10 cellular contexts compared by ENCODE assay signal in genomic region chr18:5239447-5239846, GRCh38. TPM values are rescaled to one million over a fixed set of nuclear protein-coding genes. Genes with fewer than 3 reads are reported as not detected.
DNase-seq lines count a peak whose midpoint lies in the region; ATAC-seq and FAIRE-seq lines count a peak whose summit lies in the region.
"Had no signal": no experiment of that assay in that cellular context is flagged by ENCODE, and none has a peak within 500 bp of the region (broad histone marks: within the 10 kb centered on the region; RNA-seq: fewer than 3 reads in every experiment).

No MANE protein-coding gene starts in this region.

- CTCF ChIA-PET in activated CD4-positive, alpha-beta memory T cell treated with anti-CD3 and anti-CD28 coated beads for 36 hours (lab: Charles Lee): no interaction called here

- peaks cover 30% of the 10 kb centered on the region for H3K4me1 Mint-ChIP-seq in activated CD4-positive, alpha-beta T cell treated with anti-CD3 and anti-CD28 coated beads, Interleukin-2, amount 10 ng/mL, durations not matched to agents 24 days and 14 days
- peaks cover 27% of the 10 kb centered on the region for H3K4me1 Mint-ChIP-seq in activated CD4-positive, alpha-beta memory T cell treated with anti-CD3 and anti-CD28 coated beads for 36 hours (ENCODE audit: low read depth)
- peaks cover 7 to 39% of the 10 kb centered on the region in 2 donors for H3K4me1 Mint-ChIP-seq in stimulated activated naive B cell treated with anti-CD40 and anti-IgM and Interleukin-4, amounts not matched to agents 10 μg/mL and 1 μg/mL and 100 μg/mL, for 72 hours

- ATAC-seq in stimulated activated naive B cell treated with anti-CD40 and anti-IgM and Interleukin-4, amounts not matched to agents 10 μg/mL and 1 μg/mL and 100 μg/mL, for 72 hours (replicated peaks): no peak

- H3K36me3 ChIP-seq in iPS-15b (ENCODE audit: control insufficient read depth, insufficient read depth, low read length): no peaks in the 10 kb centered on the region

- H3K9me3 Mint-ChIP-seq in activated CD4-positive, alpha-beta T cell treated with anti-CD3 and anti-CD28 coated beads, Interleukin-2, amount 10 ng/mL, durations not matched to agents 24 days and 14 days: no peaks in the 10 kb centered on the region
- H3K9me3 Mint-ChIP-seq in activated CD4-positive, alpha-beta memory T cell treated with anti-CD3 and anti-CD28 coated beads for 36 hours: no peaks in the 10 kb centered on the region
- H3K9me3 Mint-ChIP-seq in stimulated activated naive B cell treated with anti-CD40 and anti-IgM and Interleukin-4, amounts not matched to agents 10 μg/mL and 1 μg/mL and 100 μg/mL, for 72 hours: no peaks in the 10 kb centered on the region

- no peak for DNase-seq in activated CD4-positive, alpha-beta T cell treated with anti-CD3 and anti-CD28 coated beads, Interleukin-2, amount 10 ng/mL, durations not matched to agents 24 days and 14 days
- DNase-seq in activated CD4-positive, alpha-beta T cell treated with anti-CD3 and anti-CD28 coated beads, Interleukin-2, amount 50 U/mL, for 4 hours: no peak
- DNase-seq in activated CD4-positive, alpha-beta memory T cell treated with anti-CD3 and anti-CD28 coated beads for 36 hours: no peak
- no peak for DNase-seq in stimulated activated naive B cell treated with anti-CD40 and anti-IgM and Interleukin-4, amounts not matched to agents 10 μg/mL and 1 μg/mL and 100 μg/mL, for 72 hours
- no peak for DNase-seq in activated effector memory CD4-positive, alpha-beta T cell treated with Interleukin-2 at 50 U/mL for 16 hours
- DNase-seq in frontal cortex (ENCODE audit: low spot score in 2 of 2) (no peak), medulla oblongata (ENCODE audit: extremely low spot score) (no peak)
- DNase-seq: foreskin melanocyte, NCI-H2171 had no signal

- peaks cover 39% of the 10 kb centered on the region for H3K36me3 Mint-ChIP-seq in activated CD4-positive, alpha-beta T cell treated with anti-CD3 and anti-CD28 coated beads, Interleukin-2, amount 10 ng/mL, durations not matched to agents 24 days and 14 days (ENCODE audit: low read depth)
- H3K36me3 Mint-ChIP-seq in activated CD4-positive, alpha-beta memory T cell treated with anti-CD3 and anti-CD28 coated beads for 36 hours: peaks cover 46% of the 10 kb centered on the region
- peaks cover 26 to 38% of the 10 kb centered on the region in 2 donors for H3K36me3 Mint-ChIP-seq in stimulated activated naive B cell treated with anti-CD40 and anti-IgM and Interleukin-4, amounts not matched to agents 10 μg/mL and 1 μg/mL and 100 μg/mL, for 72 hours

- intact Hi-C loops in activated CD4-positive, alpha-beta T cell treated with anti-CD3 and anti-CD28 coated beads, Interleukin-2, amount 10 ng/mL, durations not matched to agents 24 days and 14 days (cut with micrococcal nuclease): loop anchor here (5.0 kb wide), 1 partner anchor 73 kb away; no protein-coding TSS in a partner anchor
- intact Hi-C loops in activated CD4-positive, alpha-beta memory T cell treated with anti-CD3 and anti-CD28 coated beads for 36 hours (cut with micrococcal nuclease): no loop called here

- H3K27ac Mint-ChIP-seq in activated CD4-positive, alpha-beta T cell treated with anti-CD3 and anti-CD28 coated beads, Interleukin-2, amount 10 ng/mL, durations not matched to agents 24 days and 14 days: peak overlapping the region; percentile 20
- H3K27ac Mint-ChIP-seq in activated CD4-positive, alpha-beta memory T cell treated with anti-CD3 and anti-CD28 coated beads for 36 hours: no peak overlapping the region
- H3K27ac Mint-ChIP-seq in stimulated activated naive B cell treated with anti-CD40 and anti-IgM and Interleukin-4, amounts not matched to agents 10 μg/mL and 1 μg/mL and 100 μg/mL, for 72 hours: no peak overlapping the region

- H3K27me3 Mint-ChIP-seq in activated CD4-positive, alpha-beta T cell treated with anti-CD3 and anti-CD28 coated beads, Interleukin-2, amount 10 ng/mL, durations not matched to agents 24 days and 14 days: no peaks in the 10 kb centered on the region
- H3K27me3 Mint-ChIP-seq in activated CD4-positive, alpha-beta memory T cell treated with anti-CD3 and anti-CD28 coated beads for 36 hours: no peaks in the 10 kb centered on the region
- H3K27me3 Mint-ChIP-seq in stimulated activated naive B cell treated with anti-CD40 and anti-IgM and Interleukin-4, amounts not matched to agents 10 μg/mL and 1 μg/mL and 100 μg/mL, for 72 hours: peaks cover 0 to under 1% of the 10 kb centered on the region in 2 donors

- peaks cover 2% of the 10 kb centered on the region for H3K4me1 ChIP-seq in iPS-15b (ENCODE audit: control insufficient read depth, insufficient read depth, low read length)

- H3K4me3 ChIP-seq in iPS-15b (ENCODE audit: low read depth, low read length): peak overlapping the region; percentile 96

- POLR2A ChIA-PET in activated CD4-positive, alpha-beta memory T cell treated with anti-CD3 and anti-CD28 coated beads for 36 hours (lab: Charles Lee): no interaction called here

- FAIRE-seq in frontal cortex (lab: Jason Lieb, UNC): no peak

- no peaks in the 10 kb centered on the region for H3K27me3 ChIP-seq in iPS-15b (ENCODE audit: control insufficient read depth, insufficient read depth, low read length)

- H3K4me3 Mint-ChIP-seq in activated CD4-positive, alpha-beta T cell treated with anti-CD3 and anti-CD28 coated beads, Interleukin-2, amount 10 ng/mL, durations not matched to agents 24 days and 14 days: peak overlapping the region; percentile 76
- H3K4me3 Mint-ChIP-seq in activated CD4-positive, alpha-beta memory T cell treated with anti-CD3 and anti-CD28 coated beads for 36 hours: peak overlapping the region; percentile 63
- peak overlapping the region; percentile 6 to 16 for H3K4me3 Mint-ChIP-seq in stimulated activated naive B cell treated with anti-CD40 and anti-IgM and Interleukin-4, amounts not matched to agents 10 μg/mL and 1 μg/mL and 100 μg/mL, for 72 hours

- H3K9ac ChIP-seq in iPS-15b (ENCODE audit: low read depth, low read length): peak overlapping the region; percentile 18

- no peaks in the 10 kb centered on the region for H3K9me3 ChIP-seq in iPS-15b (ENCODE audit: control insufficient read depth, insufficient read depth, low read length)

RNA-seq across cellular contexts. Expression of gene AKAIN1, which starts 42.4 kb away (rescaled TPM):
- total RNA-seq in activated CD4-positive, alpha-beta T cell treated with anti-CD3 and anti-CD28 coated beads, Interleukin-2, amount 10 ng/mL, durations not matched to agents 24 days and 14 days: not detected in 2 replicates
- not detected for total RNA-seq in activated CD4-positive, alpha-beta memory T cell treated with anti-CD3 and anti-CD28 coated beads for 36 hours
- 4.5 TPM for total RNA-seq in frontal cortex

RNA-seq across cellular contexts. Expression of gene ZBTB14, which starts 56.1 kb away (rescaled TPM):
- 19.4 and 20.4 TPM in 2 replicates for total RNA-seq in activated CD4-positive, alpha-beta T cell treated with anti-CD3 and anti-CD28 coated beads, Interleukin-2, amount 10 ng/mL, durations not matched to agents 24 days and 14 days
- 10 to 100 TPM; 19.3 to 19.6 TPM for total RNA-seq in activated CD4-positive, alpha-beta memory T cell treated with anti-CD3 and anti-CD28 coated beads for 36 hours
- 33.4 TPM for total RNA-seq in frontal cortex

Comparison
In these comparisons a context has a peak if more than half of its experiments do, and no peak if none do; other contexts are left out.
1. H3K4me3 Mint-ChIP-seq: peak in every context shown above with its lines; median percentile 76 in activated CD4-positive, alpha-beta T cell treated with anti-CD3 and anti-CD28 coated beads, Interleukin-2, amount 10 ng/mL, durations not matched to agents 24 days and 14 days; 63 in activated CD4-positive, alpha-beta memory T cell treated with anti-CD3 and anti-CD28 coated beads for 36 hours; 11 in stimulated activated naive B cell treated with anti-CD40 and anti-IgM and Interleukin-4, amounts not matched to agents 10 μg/mL and 1 μg/mL and 100 μg/mL, for 72 hours.